ENCODE assay signal across 19 cellular contexts in genomic region chr10:74969093-74969492, GRCh38.
DNase-seq lines count a peak whose midpoint lies in the region; ATAC-seq and TF ChIP-seq lines count a peak whose summit lies in the region.
"Had no signal": no experiment of that assay in that cellular context is flagged by ENCODE, and none has a peak within 500 bp of the region (broad histone marks: within the 10 kb centered on the region; RNA-seq: fewer than 3 reads in every experiment).

No MANE protein-coding gene starts in this region.

- H3K36me3 ChIP-seq in KOPT-K1 (ENCODE audit: insufficient read depth, low read length) = peaks cover 5% of the 10 kb centered on the region; the same call in 1 of the 2 replicates
- H3K36me3 ChIP-seq: BE2C, uterus had no signal

- peak overlapping the region; percentile 80 for H3K27ac Mint-ChIP-seq in activated CD4-positive, alpha-beta T cell treated with anti-CD3 and anti-CD28 coated beads for 36 hours
- peak overlapping the region; percentile 96 for H3K27ac Mint-ChIP-seq in activated naive CD8-positive, alpha-beta T cell
- peak overlapping the region; percentile 79 for H3K27ac Mint-ChIP-seq in nephron progenitor cell

- H3K4me3 Mint-ChIP-seq in activated CD4-positive, alpha-beta T cell treated with anti-CD3 and anti-CD28 coated beads for 36 hours = no peak overlapping the region
- H3K4me3 Mint-ChIP-seq in activated naive CD8-positive, alpha-beta T cell = peak overlapping the region; percentile 52
- H3K4me3 Mint-ChIP-seq in nephron progenitor cell = no peak overlapping the region

- no peak for DNase-seq in activated CD4-positive, alpha-beta T cell treated with anti-CD3 and anti-CD28 coated beads for 36 hours
- DNase-seq in activated CD4-positive, alpha-beta T cell treated with anti-CD3 and anti-CD28 coated beads for 4 hours = no peak
- DNase-seq in nephron progenitor cell (no peak), NCI-H1105 treated with DMSO at 0.1 percent for 48 hours (lab: John Stamatoyannopoulos, UW) (no peak), COLO668 (lab: John Stamatoyannopoulos, UW; ENCODE audit: unreplicated experiment) (no peak), inferior parietal cortex (ENCODE audit: extremely low spot score) (no peak)
- DNase-seq: 8988T; activated CD4-positive, alpha-beta T cell treated with anti-CD3 and anti-CD28 coated beads, Interleukin-2, amount 50 U/mL, for 1 hour; BE2C; kidney glomerular epithelial cell; psoas muscle; uterus had no signal

- H3K27me3 Mint-ChIP-seq in activated CD4-positive, alpha-beta T cell treated with anti-CD3 and anti-CD28 coated beads for 36 hours = no peaks in the 10 kb centered on the region
- no peaks in the 10 kb centered on the region for H3K27me3 Mint-ChIP-seq in activated naive CD8-positive, alpha-beta T cell
- no peaks in the 10 kb centered on the region for H3K27me3 Mint-ChIP-seq in nephron progenitor cell (ENCODE audit: low read depth, poor library complexity)

- peak overlapping the region; percentile 37 for H3K27ac ChIP-seq in KOPT-K1 (ENCODE audit: low read depth, low read length, poor library complexity, severe bottlenecking)
- H3K27ac ChIP-seq: cardiac muscle cell, epithelial cell of prostate, psoas muscle, skin epidermis, uterus had no signal

- no peak for TF ChIP-seq CTCF in nephron progenitor cell (IDR thresholded peaks at IDR 0.05)

- peaks cover 18% of the 10 kb centered on the region for H3K36me3 Mint-ChIP-seq in activated CD4-positive, alpha-beta T cell treated with anti-CD3 and anti-CD28 coated beads for 36 hours (ENCODE audit: low read depth)
- peaks cover 4% of the 10 kb centered on the region for H3K36me3 Mint-ChIP-seq in activated naive CD8-positive, alpha-beta T cell
- H3K36me3 Mint-ChIP-seq in nephron progenitor cell (ENCODE audit: low read depth) = peaks cover 33% of the 10 kb centered on the region

- H3K4me1 Mint-ChIP-seq in activated CD4-positive, alpha-beta T cell treated with anti-CD3 and anti-CD28 coated beads for 36 hours = peaks cover 29% of the 10 kb centered on the region
- H3K4me1 Mint-ChIP-seq in activated naive CD8-positive, alpha-beta T cell (ENCODE audit: low read depth) = peaks cover 51% of the 10 kb centered on the region
- peaks cover 24% of the 10 kb centered on the region for H3K4me1 Mint-ChIP-seq in nephron progenitor cell

- no peak for ATAC-seq in activated CD4-positive, alpha-beta T cell treated with anti-CD3 and anti-CD28 coated beads for 36 hours
- ATAC-seq: GM12878, HCT116, psoas muscle had no signal

- CTCF ChIA-PET in activated CD4-positive, alpha-beta T cell treated with anti-CD3 and anti-CD28 coated beads for 36 hours (lab: Charles Lee) = no interaction called here

- peaks cover 3% of the 10 kb centered on the region for H3K9me3 Mint-ChIP-seq in activated CD4-positive, alpha-beta T cell treated with anti-CD3 and anti-CD28 coated beads for 36 hours (ENCODE audit: low read depth)
- no peaks in the 10 kb centered on the region for H3K9me3 Mint-ChIP-seq in activated naive CD8-positive, alpha-beta T cell (ENCODE audit: low read depth)
- peaks cover 8% of the 10 kb centered on the region for H3K9me3 Mint-ChIP-seq in nephron progenitor cell

- POLR2A ChIA-PET in activated CD4-positive, alpha-beta T cell treated with anti-CD3 and anti-CD28 coated beads for 36 hours (lab: Charles Lee) = no interaction called here

- no peaks in the 10 kb centered on the region for H3K9me3 ChIP-seq in KOPT-K1 (ENCODE audit: insufficient read depth, low read length, poor library complexity, severe bottlenecking)
- H3K9me3 ChIP-seq: BE2C, psoas muscle, uterus had no signal

- intact Hi-C loops in activated CD4-positive, alpha-beta T cell treated with anti-CD3 and anti-CD28 coated beads for 36 hours (cut with DNase I, micrococcal nuclease) = no loop called here
